In the genomic region with DNA sequence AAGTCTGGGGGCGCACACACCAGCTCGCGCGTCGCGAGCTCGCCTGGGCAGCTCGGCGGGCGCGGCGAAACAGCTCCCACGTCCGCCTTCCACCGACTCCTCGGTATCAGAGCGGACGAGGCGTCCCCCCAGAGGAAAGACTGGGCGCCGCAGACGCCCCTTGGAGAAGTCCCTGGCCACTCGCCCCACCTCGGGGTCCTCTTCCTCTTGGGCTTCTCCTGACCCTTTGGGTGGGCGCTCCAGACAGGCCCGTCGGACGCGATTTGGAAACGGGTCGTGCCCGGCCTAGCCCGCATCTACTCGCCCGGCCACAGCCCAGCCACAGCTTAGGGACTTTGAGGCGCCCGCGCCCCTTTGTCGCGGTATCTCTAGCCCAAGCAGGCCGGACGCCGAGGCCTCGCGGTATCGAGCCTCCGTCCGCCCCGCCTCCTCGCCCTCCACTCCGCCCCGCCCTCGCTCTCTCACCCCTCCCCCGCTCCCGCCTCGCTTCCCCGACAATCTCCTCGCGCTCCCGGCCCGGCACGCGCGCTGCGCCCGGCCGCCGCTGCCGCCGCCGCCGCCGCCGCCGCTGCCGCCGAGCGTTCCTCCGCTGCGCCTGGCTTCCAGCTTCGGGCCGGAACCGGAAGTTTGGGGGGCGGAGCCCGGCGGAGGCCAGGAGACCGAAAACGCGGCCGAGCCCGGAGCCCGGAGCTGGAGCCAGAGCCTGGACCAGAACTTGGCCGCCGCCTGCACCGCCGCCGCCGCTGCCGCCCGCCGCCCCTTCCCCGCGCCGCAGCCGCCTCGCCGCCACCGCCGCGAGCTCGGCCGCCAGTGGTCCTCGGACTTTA, we compare ENCODE assay signal across 8 cellular contexts.
DNase-seq lines count a peak whose midpoint lies in the region; ATAC-seq and TF ChIP-seq lines count a peak whose summit lies in the region.

No MANE protein-coding gene starts in this region.

- DNase-seq in AG08395 (ENCODE audit: low spot score) (peak; percentile 94), NCI-H345 (lab: John Stamatoyannopoulos, UW) (peak; percentile 92), choroid plexus epithelial cell (ENCODE audit: low read depth) (peak; percentile 92), kidney tubule cell (ENCODE audit: low spot score) (peak; percentile 94)
- peak; percentile 84 to 85 for DNase-seq in activated CD4-positive, alpha-beta T cell treated with anti-CD3 and anti-CD28 coated beads for 4 hours
- peak; percentile 93 for DNase-seq in stimulated activated CD4-positive, alpha-beta T cell treated with anti-CD3 and anti-CD28 coated beads, Interleukin-15, amount 100 ng/mL, for 24 hours

- peak overlapping the region; percentile 78 for H3K4me3 ChIP-seq in choroid plexus epithelial cell (ENCODE audit: low read depth, low read length)

- peak; percentile 79 for ATAC-seq in GM19025 (IDR thresholded peaks at IDR 0.05; ENCODE audit: low read depth, unreplicated experiment)
- ATAC-seq in HG03280 (IDR thresholded peaks at IDR 0.05; ENCODE audit: unreplicated experiment): peak; percentile 91

- peak; percentile 33 for TF ChIP-seq CTCF in choroid plexus epithelial cell (conservative IDR thresholded peaks at IDR 0.05; ENCODE audit: low read depth, low read length)

Comparison
In these comparisons a context has a peak if more than half of its experiments do, and no peak if none do; other contexts are left out.
1. Peak in every context shown above with its lines: DNase-seq, ATAC-seq and H3K4me3 ChIP-seq.